ENCODE assay signal across 8 cellular contexts in genomic region chr1:184036517-184036949, GRCh38. TPM values are rescaled to one million over a fixed set of nuclear protein-coding genes. Genes with fewer than 3 reads are reported as not detected.
DNase-seq lines count a peak whose midpoint lies in the region; ATAC-seq and TF ChIP-seq lines count a peak whose summit lies in the region.

No MANE protein-coding gene starts in this region.

- peak overlapping the region; percentile 80 for H3K4me2 ChIP-seq in parathyroid adenoma (ENCODE audit: low read length)

- peak overlapping the region; percentile 56 for H2AFZ ChIP-seq in parathyroid adenoma

- no peaks in the 10 kb centered on the region for H3K9me3 ChIP-seq in cardiac muscle cell (ENCODE audit: low read depth)
- no peaks in the 10 kb centered on the region for H3K9me3 ChIP-seq in parathyroid adenoma (ENCODE audit: control insufficient read depth, low read length)

- H3K27me3 Mint-ChIP-seq in activated naive CD4-positive, alpha-beta T cell treated with anti-CD3 and anti-CD28 coated beads for 36 hours (ENCODE audit: low read depth): peaks cover 68% of the 10 kb centered on the region

- H3K36me3 ChIP-seq in cardiac muscle cell (no peaks in the 10 kb centered on the region), parathyroid adenoma (ENCODE audit: control insufficient read depth, insufficient read depth, low read length) (no peaks in the 10 kb centered on the region)

- TF ChIP-seq POLR2A in NB4 (IDR thresholded peaks at IDR 0.05; ENCODE audit: extremely low read depth, insufficient read length): no peak

- H3K9ac ChIP-seq in parathyroid adenoma: no peak overlapping the region

- no peaks in the 10 kb centered on the region for H3K79me2 ChIP-seq in parathyroid adenoma

- H3K4me3 Mint-ChIP-seq in activated naive CD4-positive, alpha-beta T cell treated with anti-CD3 and anti-CD28 coated beads for 36 hours: peak overlapping the region; percentile 58

- no peaks in the 10 kb centered on the region for H3K36me3 Mint-ChIP-seq in activated naive CD4-positive, alpha-beta T cell treated with anti-CD3 and anti-CD28 coated beads for 36 hours (ENCODE audit: low read depth)

- DNase-seq in Ammon's horn (ENCODE audit: low spot score) (peak; percentile 63), NB4 (ENCODE audit: low read depth) (peak; percentile 7), cardiac muscle cell (ENCODE audit: low read depth in 1 of 2, low spot score in 1 of 2) (peak; percentile 26 to 75), NCI-H1417 treated with DMSO at 0.1 percent for 48 hours (lab: John Stamatoyannopoulos, UW) (no peak), activated gamma-delta T cell (lab: John Stamatoyannopoulos, UW) (no peak)
- DNase-seq in activated naive CD4-positive, alpha-beta T cell treated with anti-CD3 and anti-CD28 coated beads for 36 hours: peak; percentile 23

- intact Hi-C loops in activated naive CD4-positive, alpha-beta T cell treated with anti-CD3 and anti-CD28 coated beads for 36 hours (cut with micrococcal nuclease): loop anchor here (2.0 to 10.0 kb wide), 5 partner anchors 194 to 1121 kb away; partner anchors contain the start of genes SWT1 and TRMT1L

- H3K4me1 Mint-ChIP-seq in activated naive CD4-positive, alpha-beta T cell treated with anti-CD3 and anti-CD28 coated beads for 36 hours (ENCODE audit: low read depth): peaks cover 15% of the 10 kb centered on the region

- peaks cover 16% of the 10 kb centered on the region for H3K27me3 ChIP-seq in cardiac muscle cell
- H3K27me3 ChIP-seq in parathyroid adenoma (ENCODE audit: control insufficient read depth, insufficient read depth, low read length): no peaks in the 10 kb centered on the region

- H3K27ac ChIP-seq in cardiac muscle cell: peak overlapping the region; percentile 48
- H3K27ac ChIP-seq in parathyroid adenoma: peak overlapping the region; percentile 45

- TF ChIP-seq CTCF in NB4 (IDR thresholded peaks at IDR 0.05; ENCODE audit: low read depth, low read length): no peak
- no peak for TF ChIP-seq CTCF in cardiac muscle cell (IDR thresholded peaks at IDR 0.05; ENCODE audit: low read depth, low read length)
- TF ChIP-seq CTCF in parathyroid adenoma (IDR thresholded peaks at IDR 0.05): no peak

- CTCF ChIA-PET in activated naive CD4-positive, alpha-beta T cell treated with anti-CD3 and anti-CD28 coated beads for 36 hours (lab: Charles Lee): no interaction called here

- peak; percentile 26 for ATAC-seq in GM19372 (IDR thresholded peaks at IDR 0.05; ENCODE audit: low read depth, unreplicated experiment)

- H3K4me1 ChIP-seq in cardiac muscle cell (ENCODE audit: low read depth) (peaks cover 7% of the 10 kb centered on the region), parathyroid adenoma (no peaks in the 10 kb centered on the region)

- H3K27ac Mint-ChIP-seq in activated naive CD4-positive, alpha-beta T cell treated with anti-CD3 and anti-CD28 coated beads for 36 hours: no peak overlapping the region

- no peaks in the 10 kb centered on the region for H3K9me3 Mint-ChIP-seq in activated naive CD4-positive, alpha-beta T cell treated with anti-CD3 and anti-CD28 coated beads for 36 hours

- no peak overlapping the region for H3K4me3 ChIP-seq in NB4 (ENCODE audit: low read depth, low read length)
- H3K4me3 ChIP-seq in cardiac muscle cell: peak overlapping the region; percentile 60
- peak overlapping the region; percentile 54 for H3K4me3 ChIP-seq in parathyroid adenoma (ENCODE audit: low read depth, low read length)

RNA-seq across cellular contexts. Expression of gene COLGALT2, which starts 1.0 kb away (rescaled TPM):
- 1 to 10 TPM; 1.2 to 1.4 TPM for total RNA-seq in activated naive CD4-positive, alpha-beta T cell treated with anti-CD3 and anti-CD28 coated beads for 36 hours
- 12.9 and 31.5 TPM in 2 replicates for total RNA-seq in cardiac muscle cell
- 14.1 and 22.3 TPM in 2 replicates for polyA plus RNA-seq in cardiac muscle cell

RNA-seq across cellular contexts. Expression of gene TSEN15, which starts 15.0 kb away (rescaled TPM):
- total RNA-seq in activated naive CD4-positive, alpha-beta T cell treated with anti-CD3 and anti-CD28 coated beads for 36 hours: 10 to 100 TPM; 52.6 to 57.6 TPM
- 52.4 and 54.2 TPM in 2 replicates for total RNA-seq in cardiac muscle cell
- 64.4 and 68.9 TPM in 2 replicates for polyA plus RNA-seq in cardiac muscle cell

Comparison
In these comparisons a context has a peak if more than half of its experiments do, and no peak if none do; other contexts are left out.
1. DNase-seq: peak in Ammon's horn (single experiment), NB4 (single experiment), activated naive CD4-positive, alpha-beta T cell treated with anti-CD3 and anti-CD28 coated beads for 36 hours (single experiment) and cardiac muscle cell (2 of 2); none in NCI-H1417 treated with DMSO at 0.1 percent for 48 hours (single experiment) and activated gamma-delta T cell (single experiment).